ENCODE assay signal across 23 cellular contexts in genomic region chrX:148624951-148625350, GRCh38.
DNase-seq lines count a peak whose midpoint lies in the region; FAIRE-seq and TF ChIP-seq lines count a peak whose summit lies in the region.
"Had no signal": no experiment of that assay in that cellular context is flagged by ENCODE, and none has a peak within 500 bp of the region (broad histone marks: within the 10 kb centered on the region; RNA-seq: fewer than 3 reads in every experiment).

No MANE protein-coding gene starts in this region.

- H3K4me3 Mint-ChIP-seq in neural progenitor cell: no peak overlapping the region
- H3K4me3 Mint-ChIP-seq: CD4-positive, alpha-beta T cell; CD8-positive, alpha-beta T cell had no signal

- H3K4me3 ChIP-seq in BLaER1: no peak overlapping the region
- no peak overlapping the region for H3K4me3 ChIP-seq in WERI-Rb-1 (ENCODE audit: low read depth, low read length)
- H3K4me3 ChIP-seq in neural progenitor cell: no peak overlapping the region
- H3K4me3 ChIP-seq in coronary artery: no peak overlapping the region
- no peak overlapping the region for H3K4me3 ChIP-seq in ovary
- H3K4me3 ChIP-seq: BLaER1 treated with 17β-estradiol and CSF1 and Interleukin-3, amounts not matched to agents 10 nM and 100 nM had no signal

- H3F3A ChIP-seq in neural progenitor cell (ENCODE audit: low read depth): no peaks in the 10 kb centered on the region

- peaks cover 26% of the 10 kb centered on the region for H3K4me1 ChIP-seq in BLaER1
- no peaks in the 10 kb centered on the region for H3K4me1 ChIP-seq in neural progenitor cell
- no peaks in the 10 kb centered on the region for H3K4me1 ChIP-seq in ovary (ENCODE audit: insufficient read depth)
- H3K4me1 ChIP-seq: BE2C, Caco-2 had no signal

- H4K20me1 ChIP-seq in BLaER1 (peaks cover 100% of the 10 kb centered on the region), neural progenitor cell (ENCODE audit: low read depth) (no peaks in the 10 kb centered on the region)

- H3K27ac Mint-ChIP-seq in neural progenitor cell: no peak overlapping the region
- H3K27ac Mint-ChIP-seq: CD4-positive, alpha-beta T cell; CD8-positive, alpha-beta T cell had no signal

- H3K9ac ChIP-seq in BLaER1: no peak overlapping the region
- no peak overlapping the region for H3K9ac ChIP-seq in neural progenitor cell
- H3K9ac ChIP-seq: BLaER1 treated with 17β-estradiol and CSF1 and Interleukin-3, amounts not matched to agents 10 nM and 100 nM had no signal

- intact Hi-C loops in ovary (cut with DNase I): no loop called here

- H3K36me3 ChIP-seq in BLaER1 (peaks cover 22% of the 10 kb centered on the region; the same call in 1 of the 2 replicates), WERI-Rb-1 (no peaks in the 10 kb centered on the region), neural progenitor cell (no peaks in the 10 kb centered on the region), ovary (no peaks in the 10 kb centered on the region)
- H3K36me3 ChIP-seq: BE2C had no signal

- no peak for TF ChIP-seq CTCF in WERI-Rb-1 (IDR thresholded peaks at IDR 0.05; ENCODE audit: low read depth, low read length)
- TF ChIP-seq CTCF in neural progenitor cell (IDR thresholded peaks at IDR 0.05): no peak
- TF ChIP-seq CTCF in coronary artery (IDR thresholded peaks at IDR 0.05): no peak
- no peak for TF ChIP-seq CTCF in ovary (IDR thresholded peaks at IDR 0.05)

- H3K9me3 Mint-ChIP-seq in neural progenitor cell: no peaks in the 10 kb centered on the region
- H3K9me3 Mint-ChIP-seq: CD4-positive, alpha-beta T cell; CD8-positive, alpha-beta T cell had no signal

- peak; percentile 28 for FAIRE-seq in GM19239 (lab: Jason Lieb, UNC)
- FAIRE-seq: A204.1, D721Med, G401.6, GM12891 had no signal

- DNase-seq in GM19239 (ENCODE audit: insufficient read length, low spot score) (no peak), WERI-Rb-1 (peak; percentile 12), neural progenitor cell (ENCODE audit: low spot score) (peak; percentile 7), SKM-1 treated with dmso at 0.1 percent for 144 hours (lab: John Stamatoyannopoulos, UW; ENCODE audit: unreplicated experiment) (no peak), coronary artery (ENCODE audit: low spot score) (no peak), ovary (no peak), ecto neural progenitor cell (ENCODE audit: low spot score) (no peak)
- DNase-seq: 8988T; ACHN; BE2C; Caco-2; Calu3; CD4-positive, alpha-beta T cell; CD8-positive, alpha-beta T cell; DMS79 treated with DMSO at 0.1 percent for 48 hours; GF-D8 had no signal

- H3K79me2 ChIP-seq in neural progenitor cell (ENCODE audit: low read depth): no peaks in the 10 kb centered on the region

- 43 to 67% (median 47%) methylated on average over 1 of the region's 1 CpG for WGBS in ovary, 3 donors

- H3K36me3 Mint-ChIP-seq in neural progenitor cell: no peaks in the 10 kb centered on the region
- H3K36me3 Mint-ChIP-seq: CD8-positive, alpha-beta T cell had no signal

- H3K27me3 Mint-ChIP-seq in neural progenitor cell (ENCODE audit: insufficient read depth, low read depth): no peaks in the 10 kb centered on the region
- H3K27me3 Mint-ChIP-seq: CD4-positive, alpha-beta T cell had no signal

- TF ChIP-seq POLR2A in ovary (IDR thresholded peaks at IDR 0.05): no peak

- peaks cover 8% of the 10 kb centered on the region for H3K4me1 Mint-ChIP-seq in neural progenitor cell

- TF ChIP-seq EP300 in ovary (IDR thresholded peaks at IDR 0.05): no peak

- H3K4me2 ChIP-seq in BLaER1 (peak overlapping the region; percentile 47), neural progenitor cell (no peak overlapping the region)

- H3K27ac ChIP-seq in BLaER1: no peak overlapping the region
- H3K27ac ChIP-seq in WERI-Rb-1: no peak overlapping the region
- no peak overlapping the region for H3K27ac ChIP-seq in neural progenitor cell
- no peak overlapping the region for H3K27ac ChIP-seq in coronary artery
- H3K27ac ChIP-seq in ovary: no peak overlapping the region
- H3K27ac ChIP-seq: BLaER1 treated with 17β-estradiol and CSF1 and Interleukin-3, amounts not matched to agents 10 nM and 100 nM; C4-2B had no signal

- H3K27me3 ChIP-seq in BLaER1: no peaks in the 10 kb centered on the region
- H3K27me3 ChIP-seq in WERI-Rb-1 (ENCODE audit: insufficient read depth, low read depth, severe bottlenecking): no peaks in the 10 kb centered on the region
- H3K27me3 ChIP-seq in neural progenitor cell: no peaks in the 10 kb centered on the region
- H3K27me3 ChIP-seq in ovary: no peaks in the 10 kb centered on the region
- H3K27me3 ChIP-seq: BE2C; BLaER1 treated with 17β-estradiol and CSF1 and Interleukin-3, amounts not matched to agents 10 nM and 100 nM had no signal

- H3K9me3 ChIP-seq in BLaER1: peaks cover 7% of the 10 kb centered on the region; the same call in 1 of the 2 replicates
- no peaks in the 10 kb centered on the region for H3K9me3 ChIP-seq in WERI-Rb-1 (ENCODE audit: severe bottlenecking)
- H3K9me3 ChIP-seq in neural progenitor cell (ENCODE audit: low read depth): peaks cover 6% of the 10 kb centered on the region
- no peaks in the 10 kb centered on the region for H3K9me3 ChIP-seq in ovary
- H3K9me3 ChIP-seq: BE2C, Caco-2 had no signal

- no peak overlapping the region for H2AFZ ChIP-seq in neural progenitor cell (replicated peaks)

Comparison
In these comparisons a context has a peak if more than half of its experiments do, and no peak if none do; other contexts are left out.
1. DNase-seq: peak in WERI-Rb-1 (single experiment) and neural progenitor cell (single experiment); none in GM19239 (single experiment), SKM-1 treated with dmso at 0.1 percent for 144 hours (single experiment), coronary artery (single experiment), ovary (0 of 5) and ecto neural progenitor cell (single experiment).